Comparison of ENCODE assay signal across 8 cellular contexts in genomic region chr17:29140051-29140582, GRCh38. TPM values are rescaled to one million over a fixed set of nuclear protein-coding genes. Genes with fewer than 3 reads are reported as not detected.
DNase-seq lines count a peak whose midpoint lies in the region; ATAC-seq and TF ChIP-seq lines count a peak whose summit lies in the region.

No MANE protein-coding gene starts in this region.

- peaks cover 11% of the 10 kb centered on the region for H3K36me3 Mint-ChIP-seq in T-cell

- DNase-seq in NCI-H146 (lab: John Stamatoyannopoulos, UW) (peak; percentile 31), NCI-H146 treated with DMSO at 0.1 percent for 48 hours (lab: John Stamatoyannopoulos, UW; ENCODE audit: unreplicated experiment) (no peak), HT-29 (ENCODE audit: low spot score) (peak; percentile 57), T-cell (peak; percentile 44 to 80 (median 62)), right atrium auricular region (ENCODE audit: low spot score) (peak; percentile 89), skeletal muscle cell (ENCODE audit: low read depth) (no peak), NCI-H1092 (lab: John Stamatoyannopoulos, UW) (no peak)
- peak; percentile 48 for DNase-seq in activated naive CD8-positive, alpha-beta T cell treated with anti-CD3 and anti-CD28 coated beads, Interleukin-2, amount 50 U/mL, for 16 hours (ENCODE audit: low read depth, low spot score)

- peak overlapping the region; percentile 97 to 98 for H3K27ac Mint-ChIP-seq in T-cell

- H3K4me1 ChIP-seq in right atrium auricular region = peaks cover 0 to 67% of the 10 kb centered on the region in 2 donors

- H3K27ac ChIP-seq in right atrium auricular region = peak overlapping the region; percentile 87 to 89

- H3K9me3 Mint-ChIP-seq in T-cell = no peaks in the 10 kb centered on the region

- peak overlapping the region; percentile 39 to 53 for H3K4me3 ChIP-seq in right atrium auricular region
- H3K4me3 ChIP-seq in skeletal muscle cell (ENCODE audit: low read depth, low read length) = peak overlapping the region; percentile 39

- TF ChIP-seq CTCF in right atrium auricular region (IDR thresholded peaks at IDR 0.05) = no peak

- H3K27me3 Mint-ChIP-seq in T-cell = no peaks in the 10 kb centered on the region

- H3K36me3 ChIP-seq in right atrium auricular region = no peaks in the 10 kb centered on the region

- no peaks in the 10 kb centered on the region for H3K9me3 ChIP-seq in right atrium auricular region

- POLR2A ChIA-PET in T-cell (lab: Charles Lee) = interaction anchor here in 1 of 2 donors (0.6 to 0.8 kb wide), 3 partner anchors 21 to 514 kb away, joined by 3 to 4 read pairs (median 3); no protein-coding TSS in a partner anchor

- H3K4me1 Mint-ChIP-seq in T-cell = peaks cover 65 to 75% (median 73%) of the 10 kb centered on the region in 3 donors

- no peaks in the 10 kb centered on the region for H3K27me3 ChIP-seq in right atrium auricular region

- CTCF ChIA-PET in T-cell (lab: Charles Lee) = interaction anchor here (0.5 to 2.6 kb wide), 10 partner anchors 9 to 1190 kb away, joined by 3 to 12 read pairs (median 5); no protein-coding TSS in a partner anchor

- ATAC-seq in T-cell (replicated peaks in 1 of 4) = peak; percentile 64 to 78 (median 76)

- H3K4me3 Mint-ChIP-seq in T-cell = peak overlapping the region; percentile 88 to 89 (median 88)

RNA-seq across cellular contexts. Expression of gene MYO18A, which starts 40.1 kb away (rescaled TPM):
- 105 and 108 TPM in 2 replicates for total RNA-seq in HT-29 (2014; rRNA removed; shearing (Covaris generic))
- 100 to 1,000 TPM; 119 to 151 (median 145) TPM for total RNA-seq in T-cell
- 100 to 1,000 TPM; 159 to 219 TPM for total RNA-seq in right atrium auricular region

Comparison
In these comparisons a context has a peak if more than half of its experiments do, and no peak if none do; other contexts are left out.
1. DNase-seq: peak in NCI-H146 (single experiment), HT-29 (single experiment), T-cell (34 of 34), activated naive CD8-positive, alpha-beta T cell treated with anti-CD3 and anti-CD28 coated beads, Interleukin-2, amount 50 U/mL, for 16 hours (single experiment) and right atrium auricular region (single experiment); none in NCI-H146 treated with DMSO at 0.1 percent for 48 hours (single experiment), skeletal muscle cell (single experiment) and NCI-H1092 (single experiment).